ENCODE assay signal across 16 cellular contexts in the genomic region with DNA sequence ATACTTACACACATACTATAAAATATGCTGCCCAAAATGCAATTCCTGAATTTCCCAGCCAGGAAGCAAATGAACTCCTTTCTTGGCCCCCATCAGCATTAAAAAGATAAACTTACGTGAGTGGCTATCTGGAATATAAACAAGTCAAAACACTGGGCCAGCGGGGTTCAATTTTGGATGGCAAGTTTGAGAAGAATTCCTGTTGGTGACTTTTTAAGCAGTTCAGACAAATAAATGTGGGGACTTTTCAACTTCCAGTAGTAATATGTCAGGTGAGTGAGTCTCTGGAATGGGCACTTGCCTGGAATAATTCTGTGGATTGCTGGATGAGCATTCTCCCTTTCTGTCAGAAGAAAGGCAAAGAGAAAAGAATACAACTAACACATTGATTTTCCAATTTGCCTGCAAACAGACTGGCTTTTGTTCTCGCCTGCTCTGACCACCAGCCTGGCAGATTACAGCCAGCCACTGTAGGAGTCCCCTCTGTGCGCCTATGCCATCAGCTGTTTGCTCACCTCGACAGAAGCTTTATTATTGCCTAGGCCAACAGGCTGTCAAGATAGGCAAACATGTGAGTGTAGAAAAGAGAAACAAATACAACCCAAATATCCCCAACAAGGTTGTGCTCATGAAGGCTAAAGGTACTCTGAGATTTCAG.
DNase-seq lines count a peak whose midpoint lies in the region; ATAC-seq and TF ChIP-seq lines count a peak whose summit lies in the region.
"Had no signal": no experiment of that assay in that cellular context is flagged by ENCODE, and none has a peak within 500 bp of the region (broad histone marks: within the 10 kb centered on the region; RNA-seq: fewer than 3 reads in every experiment).

No MANE protein-coding gene starts in this region.

- no peak overlapping the region for H3K9ac ChIP-seq in mammary epithelial cell (ENCODE audit: insufficient read depth, low read length)

- peak overlapping the region; percentile 25 for H3K27ac Mint-ChIP-seq in memory B cell
- no peak overlapping the region for H3K27ac Mint-ChIP-seq in CD8-positive, alpha-beta memory T cell
- H3K27ac Mint-ChIP-seq: activated CD4-positive, alpha-beta T cell treated with anti-CD3 and anti-CD28 coated beads, Interleukin-2, amount 10 ng/mL, durations not matched to agents 24 days and 14 days; activated naive CD8-positive, alpha-beta T cell treated with anti-CD3 and anti-CD28 coated beads, Interleukin-2, amount 10 ng/mL, durations not matched to agents 7 days and 5 days had no signal

- no peaks in the 10 kb centered on the region for H4K20me1 ChIP-seq in mammary epithelial cell (ENCODE audit: insufficient read depth, low read length)

- TF ChIP-seq POLR2A in breast epithelium (IDR thresholded peaks at IDR 0.05): no peak

- H3K4me2 ChIP-seq in mammary epithelial cell (ENCODE audit: insufficient read depth, low read depth, low read length): no peak overlapping the region
- H3K4me2 ChIP-seq: A549, hepatocyte had no signal

- DNase-seq in breast epithelium (ENCODE audit: low spot score in 2 of 2): no peak
- DNase-seq in mammary epithelial cell: no peak
- peak; percentile 41 for DNase-seq in astrocyte of the hippocampus (ENCODE audit: low read depth, low spot score)
- DNase-seq in memory B cell (ENCODE audit: low spot score in 2 of 2): no peak
- no peak for DNase-seq in thoracic aorta (ENCODE audit: low spot score)
- no peak for DNase-seq in activated gamma-delta T cell (lab: John Stamatoyannopoulos, UW)
- no peak for DNase-seq in CD8-positive, alpha-beta memory T cell
- DNase-seq: activated CD4-positive, alpha-beta T cell treated with anti-CD3 and anti-CD28 coated beads, Interleukin-2, amount 10 ng/mL, durations not matched to agents 24 days and 14 days; activated naive CD8-positive, alpha-beta T cell treated with anti-CD3 and anti-CD28 coated beads, Interleukin-2, amount 10 ng/mL, durations not matched to agents 7 days and 5 days; H7 had no signal

- ATAC-seq in memory B cell (ENCODE audit: low read depth) (no peak), thoracic aorta (ENCODE audit: insufficient number of reproducible peaks, low FRiP score, low read depth) (no peak), GM21528 (IDR thresholded peaks at IDR 0.05; ENCODE audit: low FRiP score, unreplicated experiment) (no peak)
- ATAC-seq: A549 had no signal

- H3K4me1 ChIP-seq in breast epithelium (peaks cover 0 to 6% of the 10 kb centered on the region in 2 donors), mammary epithelial cell (ENCODE audit: insufficient read depth, low read length) (no peaks in the 10 kb centered on the region), thoracic aorta (ENCODE audit: control insufficient read depth in 1 of 2, low read depth in 2 of 2) (peaks cover 28 to 58% of the 10 kb centered on the region in 2 donors)
- peaks cover 7% of the 10 kb centered on the region for H3K4me1 ChIP-seq in CD8-positive, alpha-beta memory T cell (ENCODE audit: insufficient read depth, low read length)

- in situ Hi-C loops in mammary epithelial cell (cut with MboI; ENCODE audit: low sequenced_read_pairs in 2 of 2): no loop called here

- H3K27ac ChIP-seq in breast epithelium (peak overlapping the region; percentile 4 to 6), mammary epithelial cell (ENCODE audit: insufficient read depth, low read depth, low read length) (no peak overlapping the region), thoracic aorta (peak overlapping the region; percentile 2)
- no peak overlapping the region for H3K27ac ChIP-seq in CD8-positive, alpha-beta memory T cell (ENCODE audit: low read depth, low read length)
- H3K27ac ChIP-seq: A549, coronary artery, hepatocyte had no signal

- H3K4me1 Mint-ChIP-seq in memory B cell: peaks cover 8% of the 10 kb centered on the region
- peaks cover 10 to 22% (median 21%) of the 10 kb centered on the region in 3 donors for H3K4me1 Mint-ChIP-seq in CD8-positive, alpha-beta memory T cell

- no peaks in the 10 kb centered on the region for H3K36me3 ChIP-seq in breast epithelium
- H3K36me3 ChIP-seq in mammary epithelial cell (ENCODE audit: insufficient read depth, low read length): no peaks in the 10 kb centered on the region
- H3K36me3 ChIP-seq in thoracic aorta: no peaks in the 10 kb centered on the region
- H3K36me3 ChIP-seq in CD8-positive, alpha-beta memory T cell (ENCODE audit: insufficient read depth, low read length): no peaks in the 10 kb centered on the region

- no peaks in the 10 kb centered on the region for H3K27me3 Mint-ChIP-seq in memory B cell
- no peaks in the 10 kb centered on the region for H3K27me3 Mint-ChIP-seq in CD8-positive, alpha-beta memory T cell
- H3K27me3 Mint-ChIP-seq: activated naive CD8-positive, alpha-beta T cell treated with anti-CD3 and anti-CD28 coated beads, Interleukin-2, amount 10 ng/mL, durations not matched to agents 7 days and 5 days; natural killer cell treated with Interleukin-12 subunit alpha and Interleukin-12 subunit beta and Interleukin-15 and Interleukin-18, amount 100 ng/mL, for 72 hours had no signal

- no peaks in the 10 kb centered on the region for H3K9me3 Mint-ChIP-seq in memory B cell
- no peaks in the 10 kb centered on the region for H3K9me3 Mint-ChIP-seq in CD8-positive, alpha-beta memory T cell
- H3K9me3 Mint-ChIP-seq: activated CD4-positive, alpha-beta T cell treated with anti-CD3 and anti-CD28 coated beads, Interleukin-2, amount 10 ng/mL, durations not matched to agents 24 days and 14 days; activated naive CD8-positive, alpha-beta T cell treated with anti-CD3 and anti-CD28 coated beads, Interleukin-2, amount 10 ng/mL, durations not matched to agents 7 days and 5 days; natural killer cell treated with Interleukin-12 subunit alpha and Interleukin-12 subunit beta and Interleukin-15 and Interleukin-18, amount 100 ng/mL, for 72 hours had no signal

- BruUV-seq in mammary epithelial cell (replicated peaks; lab: Mats Ljungman, UMichigan): no TSS peak

- H3K9me3 ChIP-seq in breast epithelium (no peaks in the 10 kb centered on the region), mammary epithelial cell (replicated peaks; ENCODE audit: insufficient read depth, low read length) (no peaks in the 10 kb centered on the region), thoracic aorta (no peaks in the 10 kb centered on the region)
- no peaks in the 10 kb centered on the region for H3K9me3 ChIP-seq in CD8-positive, alpha-beta memory T cell (ENCODE audit: low read length)
- H3K9me3 ChIP-seq: A549, esophagus muscularis mucosa had no signal

- peaks cover 11% of the 10 kb centered on the region for H3K36me3 Mint-ChIP-seq in memory B cell
- H3K36me3 Mint-ChIP-seq in CD8-positive, alpha-beta memory T cell: peaks cover 2 to 24% (median 22%) of the 10 kb centered on the region in 3 donors

- peaks cover 25% of the 10 kb centered on the region for H3K79me2 ChIP-seq in mammary epithelial cell (ENCODE audit: insufficient read depth, low read length)

- H3K4me3 ChIP-seq in breast epithelium (no peak overlapping the region), mammary epithelial cell (replicated peaks in 1 of 3; ENCODE audit: insufficient read depth in 1 of 3, low read depth in 2 of 3, low read length in 3 of 3) (no peak overlapping the region), thoracic aorta (no peak overlapping the region)
- H3K4me3 ChIP-seq in CD8-positive, alpha-beta memory T cell (ENCODE audit: low read length): no peak overlapping the region
- H3K4me3 ChIP-seq: A549, coronary artery, esophagus muscularis mucosa, hepatocyte had no signal

- no peak for TF ChIP-seq CTCF in breast epithelium (IDR thresholded peaks at IDR 0.05)
- TF ChIP-seq CTCF in mammary epithelial cell (conservative IDR thresholded peaks at IDR 0.05 in 1 of 2, IDR thresholded peaks at IDR 0.05 in 1 of 2; ENCODE audit: extremely low read depth in 1 of 2, insufficient read depth in 1 of 2, low read depth in 1 of 2, low read length in 2 of 2): no peak
- no peak for TF ChIP-seq CTCF in thoracic aorta (IDR thresholded peaks at IDR 0.05)

- 80% methylated on average over 5 of the region's 5 CpGs for WGBS in mammary epithelial cell (ENCODE audit: low coverage, missing lambda C conversion rate)

- H3K27me3 ChIP-seq in breast epithelium (no peaks in the 10 kb centered on the region), mammary epithelial cell (ENCODE audit: insufficient read depth, low read length) (no peaks in the 10 kb centered on the region), thoracic aorta (replicated peaks; ENCODE audit: insufficient read depth) (no peaks in the 10 kb centered on the region)
- no peaks in the 10 kb centered on the region for H3K27me3 ChIP-seq in CD8-positive, alpha-beta memory T cell (ENCODE audit: insufficient read depth, low read length, poor library complexity, severe bottlenecking)
- H3K27me3 ChIP-seq: esophagus muscularis mucosa, hepatocyte had no signal

- H3K4me3 Mint-ChIP-seq in memory B cell: no peak overlapping the region
- no peak overlapping the region for H3K4me3 Mint-ChIP-seq in CD8-positive, alpha-beta memory T cell
- H3K4me3 Mint-ChIP-seq: activated CD4-positive, alpha-beta T cell treated with anti-CD3 and anti-CD28 coated beads, Interleukin-2, amount 10 ng/mL, durations not matched to agents 24 days and 14 days; activated naive CD8-positive, alpha-beta T cell treated with anti-CD3 and anti-CD28 coated beads, Interleukin-2, amount 10 ng/mL, durations not matched to agents 7 days and 5 days; natural killer cell treated with Interleukin-12 subunit alpha and Interleukin-12 subunit beta and Interleukin-15 and Interleukin-18, amount 100 ng/mL, for 72 hours had no signal

- POLR2A ChIA-PET in CD8-positive, alpha-beta memory T cell (lab: Charles Lee): no interaction called here

- CTCF ChIA-PET in mammary epithelial cell (lab: Charles Lee; ENCODE audit: low non-redundant PET): no interaction called here
- CTCF ChIA-PET in CD8-positive, alpha-beta memory T cell (lab: Charles Lee): interaction anchor here (1.4 kb wide), 1 partner anchor 67 kb away, joined by 4 read pairs; no protein-coding TSS in a partner anchor

- H2AFZ ChIP-seq in mammary epithelial cell (ENCODE audit: low read depth, low read length): no peak overlapping the region
- H2AFZ ChIP-seq: hepatocyte had no signal

- dilution Hi-C loops in mammary epithelial cell (cut with HindIII; ENCODE audit: low sequenced_read_pairs): no loop called here

- intact Hi-C loops in breast epithelium (cut with DNase I; ENCODE audit: low total_unique reads): no loop called here
- intact Hi-C loops in mammary epithelial cell (cut with micrococcal nuclease): no loop called here

Comparison
In these comparisons a context has a peak if more than half of its experiments do, and no peak if none do; other contexts are left out.
1. H3K27ac ChIP-seq: peak in breast epithelium (2 of 2) and thoracic aorta (2 of 2); none in mammary epithelial cell (single experiment) and CD8-positive, alpha-beta memory T cell (single experiment).